11 cellular contexts compared by ENCODE assay signal in genomic region chr5:171520300-171521170, GRCh38.
DNase-seq lines count a peak whose midpoint lies in the region; ATAC-seq and TF ChIP-seq lines count a peak whose summit lies in the region.
"Had no signal": no experiment of that assay in that cellular context is flagged by ENCODE, and none has a peak within 500 bp of the region (broad histone marks: within the 10 kb centered on the region; RNA-seq: fewer than 3 reads in every experiment).

No MANE protein-coding gene starts in this region.

- H3K4me1 ChIP-seq in breast epithelium (no peaks in the 10 kb centered on the region), iPS-20b (ENCODE audit: insufficient read depth, low read length) (peaks cover 23% of the 10 kb centered on the region), suprapubic skin (peaks cover 30% of the 10 kb centered on the region), BE2C (peaks cover 4% of the 10 kb centered on the region)

- CTCF ChIA-PET in activated CD4-positive, alpha-beta memory T cell treated with anti-CD3 and anti-CD28 coated beads for 36 hours (lab: Charles Lee): interaction anchor here (1.2 kb wide), 1 partner anchor 931 kb away, joined by 3 read pairs; no protein-coding TSS in a partner anchor

- H3K4me1 Mint-ChIP-seq in activated CD4-positive, alpha-beta memory T cell treated with anti-CD3 and anti-CD28 coated beads for 36 hours (ENCODE audit: low read depth): no peaks in the 10 kb centered on the region

- WGBS in suprapubic skin: 73% methylated on average over 6 of the region's 20 CpGs

- H3K27me3 ChIP-seq in breast epithelium (no peaks in the 10 kb centered on the region), iPS-20b (ENCODE audit: insufficient read depth, low read length) (peaks cover 10% of the 10 kb centered on the region), suprapubic skin (no peaks in the 10 kb centered on the region), BE2C (no peaks in the 10 kb centered on the region)
- H3K27me3 ChIP-seq: adrenal gland had no signal

- no peaks in the 10 kb centered on the region for H3K9me3 Mint-ChIP-seq in activated CD4-positive, alpha-beta memory T cell treated with anti-CD3 and anti-CD28 coated beads for 36 hours

- no peak overlapping the region for H3K27ac Mint-ChIP-seq in activated CD4-positive, alpha-beta memory T cell treated with anti-CD3 and anti-CD28 coated beads for 36 hours

- TF ChIP-seq EP300 in suprapubic skin (IDR thresholded peaks at IDR 0.05): no peak

- H3K9me3 ChIP-seq in breast epithelium (no peaks in the 10 kb centered on the region), iPS-20b (ENCODE audit: insufficient read depth, low read depth, low read length) (no peaks in the 10 kb centered on the region), suprapubic skin (no peaks in the 10 kb centered on the region), BE2C (no peaks in the 10 kb centered on the region; the same call in 1 of the 2 replicates)
- H3K9me3 ChIP-seq: adrenal gland had no signal

- H3K4me3 ChIP-seq in breast epithelium (no peak overlapping the region), iPS-20b (ENCODE audit: low read length) (peak overlapping the region; percentile 51; the same call in 1 of the 2 replicates), suprapubic skin (no peak overlapping the region), BE2C (ENCODE audit: low read depth, low read length) (no peak overlapping the region)
- H3K4me3 ChIP-seq: adrenal gland had no signal

- H3K4me3 Mint-ChIP-seq in activated CD4-positive, alpha-beta memory T cell treated with anti-CD3 and anti-CD28 coated beads for 36 hours: no peak overlapping the region

- H3K36me3 ChIP-seq in breast epithelium (no peaks in the 10 kb centered on the region), iPS-20b (ENCODE audit: insufficient read depth, low read depth, low read length) (no peaks in the 10 kb centered on the region), suprapubic skin (no peaks in the 10 kb centered on the region), BE2C (no peaks in the 10 kb centered on the region)
- H3K36me3 ChIP-seq: adrenal gland had no signal

- H3K36me3 Mint-ChIP-seq in activated CD4-positive, alpha-beta memory T cell treated with anti-CD3 and anti-CD28 coated beads for 36 hours: no peaks in the 10 kb centered on the region

- TF ChIP-seq POLR2A in breast epithelium (IDR thresholded peaks at IDR 0.05): no peak
- no peak for TF ChIP-seq POLR2A in suprapubic skin (IDR thresholded peaks at IDR 0.05)

- H3K9ac ChIP-seq in iPS-20b (ENCODE audit: low read depth, low read length): peak overlapping the region; percentile 57; the same call in 1 of the 2 replicates

- POLR2A ChIA-PET in activated CD4-positive, alpha-beta memory T cell treated with anti-CD3 and anti-CD28 coated beads for 36 hours (lab: Charles Lee): no interaction called here

- no peak for ATAC-seq in HG02852 (IDR thresholded peaks at IDR 0.05; ENCODE audit: unreplicated experiment)
- ATAC-seq in HG02610 (IDR thresholded peaks at IDR 0.05; ENCODE audit: unreplicated experiment): no peak
- ATAC-seq: activated CD4-positive, CD25-positive, alpha-beta regulatory T cell treated with anti-CD3 and anti-CD28 coated beads, Interleukin-2, amount 50 U/mL, for 24 hours; left lobe of liver had no signal

- peak overlapping the region; percentile 11 to 80 for H3K27ac ChIP-seq in breast epithelium
- no peak overlapping the region for H3K27ac ChIP-seq in iPS-20b (ENCODE audit: low read length)
- peak overlapping the region; percentile 4 for H3K27ac ChIP-seq in suprapubic skin

- peak; percentile 34 for DNase-seq in HT1080 (ENCODE audit: low read depth)
- no peak for DNase-seq in breast epithelium (ENCODE audit: low spot score in 2 of 2)
- no peak for DNase-seq in suprapubic skin (ENCODE audit: low spot score in 2 of 2)
- no peak for DNase-seq in BE2C
- no peak for DNase-seq in activated CD4-positive, alpha-beta memory T cell treated with anti-CD3 and anti-CD28 coated beads for 36 hours

- intact Hi-C loops in breast epithelium (cut with DNase I; ENCODE audit: low total_unique reads): no loop called here
- intact Hi-C loops in activated CD4-positive, alpha-beta memory T cell treated with anti-CD3 and anti-CD28 coated beads for 36 hours (cut with micrococcal nuclease): no loop called here

- TF ChIP-seq CTCF in breast epithelium (IDR thresholded peaks at IDR 0.05) (no peak), suprapubic skin (IDR thresholded peaks at IDR 0.05) (no peak), BE2C (IDR thresholded peaks at IDR 0.05; ENCODE audit: low read depth, low read length) (no peak)

- peaks cover 8% of the 10 kb centered on the region for H3K27me3 Mint-ChIP-seq in activated CD4-positive, alpha-beta memory T cell treated with anti-CD3 and anti-CD28 coated beads for 36 hours
